ENCODE assay signal across 11 cellular contexts in the genomic region with DNA sequence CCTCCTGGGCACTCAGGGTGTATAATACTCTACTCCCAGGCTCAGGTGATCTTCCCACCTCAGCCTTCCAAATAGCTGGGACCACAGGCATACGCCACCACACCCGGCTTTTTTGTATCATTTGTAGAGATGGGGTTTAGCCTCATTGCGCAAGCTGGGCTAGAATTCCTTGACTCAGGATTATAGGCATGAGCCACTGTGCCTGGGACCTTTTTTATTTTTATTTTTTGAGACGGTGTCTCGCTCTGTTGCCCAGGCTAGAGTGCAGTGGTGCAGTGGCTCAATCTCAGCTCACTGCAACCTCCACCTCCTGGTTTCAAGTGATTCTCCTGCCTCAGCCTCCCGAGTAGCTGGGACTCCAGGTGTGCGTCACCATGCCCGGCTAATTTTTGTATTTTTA. TPM values are rescaled to one million over a fixed set of nuclear protein-coding genes. Genes with fewer than 3 reads are reported as not detected.
DNase-seq lines count a peak whose midpoint lies in the region; ATAC-seq, FAIRE-seq and TF ChIP-seq lines count a peak whose summit lies in the region.
"Not testable (repeated sequence)": the region's sequence is repeated elsewhere in the genome, so short reads cannot be mapped to it uniquely, and the experiment has no call there.
"Had no signal": no experiment of that assay in that cellular context is flagged by ENCODE, and none has a peak within 500 bp of the region (broad histone marks: within the 10 kb centered on the region; RNA-seq: fewer than 3 reads in every experiment).

No MANE protein-coding gene starts in this region.

- peak overlapping the region in 10 of 11 experiments; percentile 57 to 91 (median 82); a peak in 19 of 22 replicates for H3K27ac ChIP-seq in BLaER1 treated with 17β-estradiol and CSF1 and Interleukin-3, amounts not matched to agents 10 nM and 100 nM
- not testable (repeated sequence) for H3K27ac ChIP-seq in IMR-90 (ENCODE audit: insufficient read depth, low read length); HepG2 (ENCODE audit: extremely low read length, insufficient read depth, low read length)

- not testable (repeated sequence) for H2BK120ac ChIP-seq in IMR-90 (ENCODE audit: low read depth, low read length)

- BruUV-seq in IMR-90 (replicated peaks; lab: Mats Ljungman, UMichigan); HepG2 (replicated peaks; lab: Mats Ljungman, UMichigan): not testable (repeated sequence)

- not testable (repeated sequence) for H2AK9ac ChIP-seq in IMR-90 (replicated peaks; ENCODE audit: low read depth, low read length, poor library complexity)

- not testable (repeated sequence) for H2BK20ac ChIP-seq in IMR-90 (ENCODE audit: low read depth, low read length)

- peaks cover 13% of the 10 kb centered on the region for H3K36me3 Mint-ChIP-seq in activated CD4-positive, alpha-beta T cell treated with anti-CD3 and anti-CD28 coated beads, Interleukin-2, amount 10 ng/mL, durations not matched to agents 24 days and 14 days (ENCODE audit: low read depth)
- H3K36me3 Mint-ChIP-seq in activated T-helper 17 cell treated with anti-CD3 and anti-CD28 coated beads, Interleukin-2, amount 50 U/mL, for 72 hours (ENCODE audit: low read depth) = peaks cover 31% of the 10 kb centered on the region

- not testable (repeated sequence) for DNase-seq in IMR-90; activated CD4-positive, alpha-beta T cell treated with anti-CD3 and anti-CD28 coated beads, Interleukin-2, amount 10 ng/mL, durations not matched to agents 24 days and 14 days; HepG2 (ENCODE audit: low spot score)
- DNase-seq in amniotic epithelial cell (ENCODE audit: low read depth) = peak; percentile 14
- DNase-seq in epithelial cell of esophagus (ENCODE audit: low read depth) = peak; percentile 17

- peaks cover 67% of the 10 kb centered on the region for H3K79me2 ChIP-seq in HepG2 (ENCODE audit: insufficient read depth, low read length)

- TF ChIP-seq CTCF in IMR-90 (conservative IDR thresholded peaks at IDR 0.05; ENCODE audit: low read depth, low read length); epithelial cell of esophagus (IDR thresholded peaks at IDR 0.05; ENCODE audit: insufficient read depth, low read depth, low read length, missing control alignments); HepG2 (CRISPR knock-in tag; IDR thresholded peaks at IDR 0.05): not testable (repeated sequence)

- in situ Hi-C loops in IMR-90 (cut with MboI; ENCODE audit: low sequenced_read_pairs); HepG2 (cut with HindIII; ENCODE audit: extremely low pct_ligation_motif_present, low pct_unique_long_range_greater_than_20kb): not testable (repeated sequence)

- H4K20me1 ChIP-seq in BLaER1 treated with 17β-estradiol and CSF1 and Interleukin-3, amounts not matched to agents 10 nM and 100 nM = peaks cover 0 to 91% (median 5%) of the 10 kb centered on the region in 11 experiments; a peak in 10 of 22 replicates
- peaks cover 87% of the 10 kb centered on the region for H4K20me1 ChIP-seq in IMR-90 (ENCODE audit: insufficient read depth, low read length)
- peaks cover 26% of the 10 kb centered on the region for H4K20me1 ChIP-seq in HepG2 (ENCODE audit: insufficient read depth, low read length)

- peaks cover 49 to 99% (median 97%) of the 10 kb centered on the region in 10 experiments for H3K4me1 ChIP-seq in BLaER1 treated with 17β-estradiol and CSF1 and Interleukin-3, amounts not matched to agents 10 nM and 100 nM
- H3K4me1 ChIP-seq in IMR-90 (ENCODE audit: control insufficient read depth, insufficient read depth, low read length) = peaks cover 12% of the 10 kb centered on the region
- not testable (repeated sequence) for H3K4me1 ChIP-seq in HepG2 (ENCODE audit: insufficient read depth, low read length)

- peaks cover 38% of the 10 kb centered on the region for H3K4me1 Mint-ChIP-seq in activated CD4-positive, alpha-beta T cell treated with anti-CD3 and anti-CD28 coated beads, Interleukin-2, amount 10 ng/mL, durations not matched to agents 24 days and 14 days
- peaks cover 38% of the 10 kb centered on the region for H3K4me1 Mint-ChIP-seq in activated T-helper 17 cell treated with anti-CD3 and anti-CD28 coated beads, Interleukin-2, amount 50 U/mL, for 72 hours

- peak overlapping the region; percentile 74 for H3K27ac Mint-ChIP-seq in activated CD4-positive, alpha-beta T cell treated with anti-CD3 and anti-CD28 coated beads, Interleukin-2, amount 10 ng/mL, durations not matched to agents 24 days and 14 days
- H3K27ac Mint-ChIP-seq in activated T-helper 17 cell treated with anti-CD3 and anti-CD28 coated beads, Interleukin-2, amount 50 U/mL, for 72 hours = peak overlapping the region; percentile 77

- H3K18ac ChIP-seq in IMR-90 (ENCODE audit: low read depth, low read length) = not testable (repeated sequence)

- CTCF ChIA-PET in IMR-90 (lab: Yijun Ruan, JAX); HepG2 (lab: Yijun Ruan, JAX; ENCODE audit: low intra/inter-chr PET ratio, low total read pairs): not testable (repeated sequence)

- WGBS in IMR-90 (ENCODE audit: extremely low coverage in 2 of 2, insufficient read length in 1 of 2), 2 experiments = 90% methylated on average over 2 of the region's 8 CpGs; no CpG with 5 or more reads in 1 of the 2 experiments
- WGBS in HepG2 (ENCODE audit: low lambda C conversion rate) = 96% methylated on average over 8 of the region's 8 CpGs

- H3K79me1 ChIP-seq in IMR-90 (ENCODE audit: low read depth in 1 of 2, low read length in 2 of 2) = peaks cover 46 to 80% of the 10 kb centered on the region in 2 experiments

- not testable (repeated sequence) for ATAC-seq in IMR-90 (ENCODE audit: low read depth); activated T-helper 17 cell treated with anti-CD3 and anti-CD28 coated beads, Interleukin-2, amount 50 U/mL, for 72 hours (replicated peaks); HepG2

- H3K36me3 ChIP-seq in BLaER1 treated with 17β-estradiol and CSF1 and Interleukin-3, amounts not matched to agents 10 nM and 100 nM = peaks cover 0 to 36% (median 18%) of the 10 kb centered on the region in 11 experiments; a peak in 14 of 22 replicates
- not testable (repeated sequence) for H3K36me3 ChIP-seq in IMR-90 (ENCODE audit: control insufficient read depth, insufficient read depth, low read length); HepG2 (replicated peaks in 1 of 2; ENCODE audit: control insufficient read depth in 1 of 2, insufficient read depth in 2 of 2, low read length in 2 of 2)

- not testable (repeated sequence) for H3K9me3 ChIP-seq in BLaER1 treated with 17β-estradiol and CSF1 and Interleukin-3, amounts not matched to agents 10 nM and 100 nM (replicated peaks in 1 of 11); IMR-90 (ENCODE audit: control insufficient read depth, insufficient read depth, low read length); HepG2 (ENCODE audit: low read length)

- intact Hi-C loops in IMR-90 (cut with micrococcal nuclease); activated CD4-positive, alpha-beta T cell treated with anti-CD3 and anti-CD28 coated beads, Interleukin-2, amount 10 ng/mL, durations not matched to agents 24 days and 14 days (cut with micrococcal nuclease); HepG2 (cut with micrococcal nuclease; ENCODE audit: unreplicated experiment): not testable (repeated sequence)

- H3K23ac ChIP-seq in IMR-90 (ENCODE audit: low read depth, low read length) = not testable (repeated sequence)

- H3K4me3 ChIP-seq in BLaER1 treated with 17β-estradiol and CSF1 and Interleukin-3, amounts not matched to agents 10 nM and 100 nM; IMR-90 (ENCODE audit: insufficient read depth, low read depth, low read length); epithelial cell of esophagus (ENCODE audit: low read length); HepG2 (replicated peaks in 1 of 3; ENCODE audit: insufficient read depth in 1 of 3, low read depth in 2 of 3, low read length in 3 of 3): not testable (repeated sequence)

- not testable (repeated sequence) for H3K56ac ChIP-seq in IMR-90 (ENCODE audit: extremely low read depth, insufficient read depth, low read length)

- H2BK5ac ChIP-seq in IMR-90 (ENCODE audit: low read depth, low read length, poor library complexity, severe bottlenecking) = not testable (repeated sequence)

- H3K4ac ChIP-seq in IMR-90 (ENCODE audit: low read depth, low read length) = not testable (repeated sequence)

- H4K91ac ChIP-seq in IMR-90 (ENCODE audit: insufficient read depth, low read depth, low read length) = not testable (repeated sequence)

- H2BK15ac ChIP-seq in IMR-90 (ENCODE audit: low read depth, low read length) = not testable (repeated sequence)

- TF ChIP-seq RAD21 in IMR-90 (IDR thresholded peaks at IDR 0.05; ENCODE audit: low read length); HepG2 (CRISPR knock-in tag; IDR thresholded peaks at IDR 0.05): not testable (repeated sequence)

- H2AK5ac ChIP-seq in IMR-90 (ENCODE audit: low read depth, low read length) = not testable (repeated sequence)

- not testable (repeated sequence) for H2AFZ ChIP-seq in IMR-90 (replicated peaks; ENCODE audit: low read length, poor library complexity); HepG2 (ENCODE audit: low read length)

- H3K4me3 Mint-ChIP-seq in activated CD4-positive, alpha-beta T cell treated with anti-CD3 and anti-CD28 coated beads, Interleukin-2, amount 10 ng/mL, durations not matched to agents 24 days and 14 days = not testable (repeated sequence)
- peak overlapping the region; percentile 37 for H3K4me3 Mint-ChIP-seq in activated T-helper 17 cell treated with anti-CD3 and anti-CD28 coated beads, Interleukin-2, amount 50 U/mL, for 72 hours

- H3K27me3 ChIP-seq in BLaER1 treated with 17β-estradiol and CSF1 and Interleukin-3, amounts not matched to agents 10 nM and 100 nM; IMR-90 (ENCODE audit: control insufficient read depth, insufficient read depth, low read length); HepG2 (ENCODE audit: control insufficient read depth in 1 of 2, insufficient read depth in 2 of 2, low read length in 2 of 2): not testable (repeated sequence)

- not testable (repeated sequence) for TF ChIP-seq EP300 in HepG2 (IDR thresholded peaks at IDR 0.05; ENCODE audit: low read depth in 2 of 2, low read length in 2 of 2); HepG2 (CRISPR knock-in tag; IDR thresholded peaks at IDR 0.05; ENCODE audit: borderline replicate concordance)

- not testable (repeated sequence) for H4K5ac ChIP-seq in IMR-90 (ENCODE audit: low read depth, low read length)

- H4K8ac ChIP-seq in IMR-90 (ENCODE audit: low read depth in 2 of 2, low read length in 2 of 2) = not testable (repeated sequence)

- H3K9me1 ChIP-seq in IMR-90 (ENCODE audit: insufficient read depth, low read length) = peaks cover 32% of the 10 kb centered on the region

- H3K4me2 ChIP-seq in BLaER1 treated with 17β-estradiol and CSF1 and Interleukin-3, amounts not matched to agents 10 nM and 100 nM = peak overlapping the region in 10 of 11 experiments; percentile 4 to 94 (median 84); a peak in 16 of 22 replicates
- not testable (repeated sequence) for H3K4me2 ChIP-seq in IMR-90 (ENCODE audit: low read depth, low read length); HepG2 (ENCODE audit: low read depth, low read length)

- not testable (repeated sequence) for TF ChIP-seq POLR2A in IMR-90 (IDR thresholded peaks at IDR 0.05; ENCODE audit: low read depth, low read length); HepG2 (IDR thresholded peaks at IDR 0.05; ENCODE audit: insufficient read depth in 1 of 2, low read depth in 2 of 2, low read length in 2 of 2)

- H3K14ac ChIP-seq in IMR-90 (replicated peaks; ENCODE audit: low read depth, low read length) = not testable (repeated sequence)

- POLR2A ChIA-PET in IMR-90 (lab: Charles Lee; ENCODE audit: unreplicated experiment); HepG2 (lab: Yijun Ruan, JAX): not testable (repeated sequence)

- peak overlapping the region in 6 of 11 experiments; percentile 28 to 71 (median 56); a peak in 9 of 22 replicates for H3K9ac ChIP-seq in BLaER1 treated with 17β-estradiol and CSF1 and Interleukin-3, amounts not matched to agents 10 nM and 100 nM
- H3K9ac ChIP-seq in IMR-90 (ENCODE audit: low read depth, low read length); HepG2 (ENCODE audit: insufficient read depth, low read depth, low read length): not testable (repeated sequence)

- not testable (repeated sequence) for H3K9me3 Mint-ChIP-seq in activated CD4-positive, alpha-beta T cell treated with anti-CD3 and anti-CD28 coated beads, Interleukin-2, amount 10 ng/mL, durations not matched to agents 24 days and 14 days; activated T-helper 17 cell treated with anti-CD3 and anti-CD28 coated beads, Interleukin-2, amount 50 U/mL, for 72 hours

- not testable (repeated sequence) for FAIRE-seq in HepG2 (lab: Jason Lieb, UNC)

- dilution Hi-C loops in IMR-90 (cut with HindIII; ENCODE audit: low sequenced_read_pairs, unreplicated experiment) = not testable (repeated sequence)

- not testable (repeated sequence) for H3K27me3 Mint-ChIP-seq in activated CD4-positive, alpha-beta T cell treated with anti-CD3 and anti-CD28 coated beads, Interleukin-2, amount 10 ng/mL, durations not matched to agents 24 days and 14 days; activated T-helper 17 cell treated with anti-CD3 and anti-CD28 coated beads, Interleukin-2, amount 50 U/mL, for 72 hours

RNA-seq across cellular contexts. Expression of a gene that starts 15.8 kb away (rescaled TPM):
- total RNA-seq in IMR-90 (2012; rRNA removed) (24.7 and 47.2 TPM in 2 replicates), HepG2 (2016; rRNA removed; fragmentation: Illumina TruSeq; extraction: Trizol) (29.9 and 30.4 TPM in 2 replicates)
- polyA plus RNA-seq in IMR-90 (2012; rRNA removed) (17.1 and 25.0 TPM in 2 replicates), HepG2 (2011; rRNA removed) (26.1 and 30.7 TPM in 2 replicates)
- 4.0 and 5.6 TPM in 2 replicates for polyA plus RNA-seq in IMR-90 (2012; cell fraction: cytosol; rRNA removed)
- 7.8 and 40.6 TPM in 2 replicates for polyA plus RNA-seq in IMR-90 (2012; cell fraction: nucleus; rRNA removed; ENCODE audit: low replicate concordance)
- 92.0 and 92.7 TPM in 2 replicates for total RNA-seq in activated CD4-positive, alpha-beta T cell treated with anti-CD3 and anti-CD28 coated beads, Interleukin-2, amount 10 ng/mL, durations not matched to agents 24 days and 14 days
- 100 to 1,000 TPM; 107 to 209 TPM for total RNA-seq in activated T-helper 17 cell treated with anti-CD3 and anti-CD28 coated beads, Interleukin-2, amount 50 U/mL, for 72 hours
- total RNA-seq in HepG2 (2016; cell fraction: cytosol; rRNA removed; fragmentation: Illumina TruSeq; extraction: Trizol; ENCODE audit: low read depth) = 19.6 and 24.1 TPM in 2 replicates
- 28.2 and 30.4 TPM in 2 replicates for total RNA-seq in HepG2 (2016; cell fraction: insoluble cytoplasmic fraction; rRNA removed; fragmentation: Illumina TruSeq; extraction: Trizol)
- 13.3 and 15.7 TPM in 2 replicates for total RNA-seq in HepG2 (2016; cell fraction: membrane; rRNA removed; fragmentation: Illumina TruSeq; extraction: Trizol)
- total RNA-seq in HepG2 (2016; cell fraction: nucleus; rRNA removed; fragmentation: Illumina TruSeq; extraction: Trizol) = 51.4 and 51.7 TPM in 2 replicates
- polyA plus RNA-seq in HepG2 (2011; cell fraction: cytosol; rRNA removed) = 6.6 and 9.8 TPM in 2 replicates
- 53.4 and 63.4 TPM in 2 replicates for polyA plus RNA-seq in HepG2 (2011; cell fraction: nucleus; rRNA removed)
- 27.2 and 36.7 TPM in 2 replicates for polyA plus RNA-seq in HepG2 (2012)
- 1.7 and 2.0 TPM in 2 replicates for polyA plus RNA-seq in HepG2 (2016; cell fraction: cytosol; fragmentation: Illumina TruSeq; extraction: Trizol; ENCODE audit: low read depth)
- polyA plus RNA-seq in HepG2 (2016; cell fraction: insoluble cytoplasmic fraction; fragmentation: Illumina TruSeq; extraction: Trizol; ENCODE audit: low read depth) = 29.2 and 30.8 TPM in 2 replicates
- 5.8 and 6.2 TPM in 2 replicates for polyA plus RNA-seq in HepG2 (2016; cell fraction: membrane; fragmentation: Illumina TruSeq; extraction: Trizol; ENCODE audit: low read depth)
- polyA plus RNA-seq in HepG2 (2016; cell fraction: nucleus; fragmentation: Illumina TruSeq; extraction: Trizol; ENCODE audit: insufficient read depth, low read depth) = 74.2 and 75.0 TPM in 2 replicates
- polyA minus RNA-seq in HepG2 (2011; rRNA and poly(A)+ RNA removed; ENCODE audit: low replicate concordance) = 15.1 and 18.5 TPM in 2 replicates
- polyA minus RNA-seq in HepG2 (2011; cell fraction: cytosol; rRNA and poly(A)+ RNA removed) = 12.3 and 16.1 TPM in 2 replicates
- polyA minus RNA-seq in HepG2 (2011; cell fraction: nucleus; rRNA and poly(A)+ RNA removed) = 120 and 126 TPM in 2 replicates

RNA-seq across cellular contexts. Expression of a gene that starts 45.0 kb away (rescaled TPM):
- total RNA-seq in IMR-90 (2012; rRNA removed) (not detected in 2 replicates), HepG2 (2016; rRNA removed; fragmentation: Illumina TruSeq; extraction: Trizol) (not detected in 2 replicates)
- polyA plus RNA-seq in IMR-90 (2012; rRNA removed) (0.05 TPM in 1 of 2 replicates, not detected in the other), HepG2 (2011; rRNA removed) (not detected in 2 replicates)
- polyA plus RNA-seq in IMR-90 (2012; cell fraction: cytosol; rRNA removed) = 0.03 and 0.17 TPM in 2 replicates
- polyA plus RNA-seq in IMR-90 (2012; cell fraction: nucleus; rRNA removed; ENCODE audit: low replicate concordance) = 0.34 and 0.39 TPM in 2 replicates
- total RNA-seq in activated CD4-positive, alpha-beta T cell treated with anti-CD3 and anti-CD28 coated beads, Interleukin-2, amount 10 ng/mL, durations not matched to agents 24 days and 14 days = 0.05 TPM in 1 of 2 replicates, not detected in the other
- total RNA-seq in activated T-helper 17 cell treated with anti-CD3 and anti-CD28 coated beads, Interleukin-2, amount 50 U/mL, for 72 hours = not detected
- not detected in 2 replicates for total RNA-seq in HepG2 (2016; cell fraction: cytosol; rRNA removed; fragmentation: Illumina TruSeq; extraction: Trizol; ENCODE audit: low read depth)
- total RNA-seq in HepG2 (2016; cell fraction: insoluble cytoplasmic fraction; rRNA removed; fragmentation: Illumina TruSeq; extraction: Trizol) = not detected in 2 replicates
- total RNA-seq in HepG2 (2016; cell fraction: membrane; rRNA removed; fragmentation: Illumina TruSeq; extraction: Trizol) = not detected in 2 replicates
- total RNA-seq in HepG2 (2016; cell fraction: nucleus; rRNA removed; fragmentation: Illumina TruSeq; extraction: Trizol) = not detected in 2 replicates
- not detected in 2 replicates for polyA plus RNA-seq in HepG2 (2011; cell fraction: cytosol; rRNA removed)
- polyA plus RNA-seq in HepG2 (2011; cell fraction: nucleus; rRNA removed) = 0.03 TPM in 1 of 2 replicates, not detected in the other
- 3.5 and 4.3 TPM in 2 replicates for polyA plus RNA-seq in HepG2 (2012)
- not detected in 2 replicates for polyA plus RNA-seq in HepG2 (2016; cell fraction: cytosol; fragmentation: Illumina TruSeq; extraction: Trizol; ENCODE audit: low read depth)
- polyA plus RNA-seq in HepG2 (2016; cell fraction: insoluble cytoplasmic fraction; fragmentation: Illumina TruSeq; extraction: Trizol; ENCODE audit: low read depth) = not detected in 2 replicates
- polyA plus RNA-seq in HepG2 (2016; cell fraction: membrane; fragmentation: Illumina TruSeq; extraction: Trizol; ENCODE audit: low read depth) = not detected in 2 replicates
- polyA plus RNA-seq in HepG2 (2016; cell fraction: nucleus; fragmentation: Illumina TruSeq; extraction: Trizol; ENCODE audit: insufficient read depth, low read depth) = not detected in 2 replicates
- not detected in 2 replicates for polyA minus RNA-seq in HepG2 (2011; rRNA and poly(A)+ RNA removed; ENCODE audit: low replicate concordance)
- not detected in 2 replicates for polyA minus RNA-seq in HepG2 (2011; cell fraction: cytosol; rRNA and poly(A)+ RNA removed)
- polyA minus RNA-seq in HepG2 (2011; cell fraction: nucleus; rRNA and poly(A)+ RNA removed) = not detected in 2 replicates
- total RNA-seq: A172; Caco-2; CD8-positive, alpha-beta memory T cell; H4 had no signal
- polyA plus RNA-seq: CD8-positive, alpha-beta memory T cell had no signal
